ENCODE assay signal across 9 cellular contexts in the genomic region with DNA sequence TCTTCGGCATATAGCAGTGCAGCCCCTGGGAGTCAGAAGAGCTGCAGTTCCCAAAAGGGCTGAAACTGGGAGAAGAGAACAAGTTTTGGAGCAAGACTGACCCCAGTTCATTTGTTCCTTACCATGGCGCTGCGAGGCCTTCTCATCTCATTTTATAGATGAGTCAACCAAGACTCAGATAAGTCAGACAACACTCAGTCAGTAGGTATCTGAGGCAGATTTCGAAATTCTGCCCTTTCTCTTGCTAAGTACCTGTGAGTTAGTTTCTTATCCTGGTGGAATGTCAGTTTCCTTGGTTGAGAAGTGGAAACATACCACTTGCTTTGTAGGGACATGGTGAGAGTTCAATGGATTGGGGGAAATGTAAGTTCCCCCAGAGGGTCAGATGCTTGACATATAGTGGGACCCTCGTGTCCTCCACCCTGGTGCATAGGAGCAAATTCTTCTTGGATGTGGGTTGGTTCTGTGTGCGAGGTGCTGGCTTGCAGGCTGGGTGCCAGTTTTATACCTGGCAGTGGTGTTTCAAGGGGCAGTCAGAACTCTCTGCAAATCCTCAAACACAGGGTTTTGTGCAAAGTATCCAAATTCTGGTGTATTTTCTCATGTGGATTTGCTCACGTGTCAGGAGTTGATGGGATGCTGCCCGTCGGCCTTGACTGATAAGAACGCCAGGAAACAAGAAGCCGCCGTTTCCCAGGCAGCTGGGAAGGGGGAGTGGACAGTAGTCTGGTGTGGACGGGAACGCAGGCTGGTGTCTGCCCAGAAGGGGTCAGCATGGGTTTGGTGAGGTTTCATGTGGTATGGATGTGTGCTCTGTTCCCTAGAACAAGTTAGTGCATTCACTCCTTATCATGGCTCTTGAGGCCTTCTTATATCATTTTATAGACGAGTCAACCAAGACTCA.
A peak's percentile ranks its signal among the peaks of the same experiment; 100 is the strongest.
DNase-seq lines count a peak whose midpoint lies in the region; ATAC-seq and TF ChIP-seq lines count a peak whose summit lies in the region.
"Had no signal": no experiment of that assay in that cellular context is flagged by ENCODE, and none has a peak within 500 bp of the region (broad histone marks: within the 10 kb centered on the region; RNA-seq: fewer than 3 reads in every experiment).

No MANE protein-coding gene starts in this region.

- H3K27me3 ChIP-seq in GM23248 (replicated peaks; ENCODE audit: insufficient read depth) (no peaks in the 10 kb centered on the region), SK-N-SH (ENCODE audit: insufficient read depth) (no peaks in the 10 kb centered on the region), sigmoid colon (no peaks in the 10 kb centered on the region), tibial nerve (peaks cover 0 to 13% of the 10 kb centered on the region in 2 donors)

- DNase-seq in GM23248 = peak; percentile 98
- DNase-seq in SK-N-SH = peak; percentile 87
- DNase-seq in foreskin fibroblast = peak; percentile 90 to 93
- DNase-seq in sigmoid colon = no peak
- DNase-seq in epidermal melanocyte (ENCODE audit: insufficient read length, low spot score) = no peak
- no peak for DNase-seq in activated CD4-positive, alpha-beta T cell treated with anti-CD3 and anti-CD28 coated beads for 36 hours
- no peak for DNase-seq in tibial nerve (ENCODE audit: low spot score in 2 of 2)

- no peak for TF ChIP-seq POLR2A in sigmoid colon (IDR thresholded peaks at IDR 0.05)
- TF ChIP-seq POLR2A in tibial nerve (IDR thresholded peaks at IDR 0.05) = no peak

- H3K27me3 Mint-ChIP-seq in activated CD4-positive, alpha-beta T cell treated with anti-CD3 and anti-CD28 coated beads for 36 hours = peaks cover 44% of the 10 kb centered on the region

- H3K4me2 ChIP-seq in GM23248 (ENCODE audit: unreplicated experiment) (peak overlapping the region; percentile 97), SK-N-SH (peak overlapping the region; percentile 93)

- no peaks in the 10 kb centered on the region for H3K9me3 Mint-ChIP-seq in activated CD4-positive, alpha-beta T cell treated with anti-CD3 and anti-CD28 coated beads for 36 hours (ENCODE audit: low read depth)
- H3K9me3 Mint-ChIP-seq: stimulated activated effector memory CD8-positive, alpha-beta T cell treated with anti-CD3 and anti-CD28 coated beads, Interleukin-12 subunit alpha, Interleukin-12 subunit beta, amount 100 ng/mL, for 72 hours had no signal

- H3K9me2 ChIP-seq in GM23248 (ENCODE audit: insufficient read depth) (no peaks in the 10 kb centered on the region), SK-N-SH (no peaks in the 10 kb centered on the region)

- H3K36me3 ChIP-seq in GM23248 (ENCODE audit: low read depth) (no peaks in the 10 kb centered on the region), SK-N-SH (replicated peaks in 1 of 2; ENCODE audit: control insufficient read depth in 1 of 2, insufficient read depth in 2 of 2, low read length in 1 of 2) (no peaks in the 10 kb centered on the region), sigmoid colon (no peaks in the 10 kb centered on the region), tibial nerve (no peaks in the 10 kb centered on the region)

- peak; percentile 41 for TF ChIP-seq CTCF in SK-N-SH (IDR thresholded peaks at IDR 0.05)
- TF ChIP-seq CTCF in foreskin fibroblast (IDR thresholded peaks at IDR 0.05; ENCODE audit: low read depth, low read length) = peak; percentile 27
- no peak for TF ChIP-seq CTCF in sigmoid colon (IDR thresholded peaks at IDR 0.05)
- TF ChIP-seq CTCF in tibial nerve (IDR thresholded peaks at IDR 0.05) = no peak

- H3K9ac ChIP-seq in GM23248 = peak overlapping the region; percentile 93
- peak overlapping the region; percentile 49; the same call in 1 of the 2 replicates for H3K9ac ChIP-seq in SK-N-SH

- H4K20me1 ChIP-seq in GM23248 (ENCODE audit: insufficient read depth) (no peaks in the 10 kb centered on the region), SK-N-SH (ENCODE audit: insufficient read depth) (no peaks in the 10 kb centered on the region)

- no peak overlapping the region for H3K27ac Mint-ChIP-seq in activated CD4-positive, alpha-beta T cell treated with anti-CD3 and anti-CD28 coated beads for 36 hours
- H3K27ac Mint-ChIP-seq: stimulated activated effector memory CD8-positive, alpha-beta T cell treated with anti-CD3 and anti-CD28 coated beads, Interleukin-12 subunit alpha, Interleukin-12 subunit beta, amount 100 ng/mL, for 72 hours had no signal

- H3K79me2 ChIP-seq in GM23248 (ENCODE audit: insufficient read depth) (peaks cover 81% of the 10 kb centered on the region), SK-N-SH (ENCODE audit: insufficient read depth) (peaks cover 76% of the 10 kb centered on the region; the same call in 1 of the 2 replicates)

- WGBS in GM23248 (ENCODE audit: low coverage in 1 of 2, low lambda C conversion rate in 2 of 2, missing lambda C conversion rate in 2 of 2), 2 experiments = 52 to 54% methylated on average over 15 of the region's 15 CpGs
- WGBS in SK-N-SH (ENCODE audit: low lambda C conversion rate) = 33% methylated on average over 14 of the region's 15 CpGs
- WGBS in sigmoid colon, 2 donors = 76 to 80% methylated on average over 15 of the region's 15 CpGs
- WGBS in tibial nerve, 2 donors = 71 to 75% methylated on average over 15 of the region's 15 CpGs

- ATAC-seq in GM21526 (IDR thresholded peaks at IDR 0.05; ENCODE audit: low FRiP score, unreplicated experiment) = no peak
- no peak for ATAC-seq in activated CD4-positive, alpha-beta T cell treated with anti-CD3 and anti-CD28 coated beads for 36 hours
- ATAC-seq: stimulated activated effector memory CD8-positive, alpha-beta T cell treated with anti-CD3 and anti-CD28 coated beads, Interleukin-12 subunit alpha, Interleukin-12 subunit beta, amount 100 ng/mL, for 72 hours had no signal

- H2AFZ ChIP-seq in GM23248 = no peak overlapping the region
- H2AFZ ChIP-seq in SK-N-SH (ENCODE audit: low read depth) = no peak overlapping the region; the same call in 1 of the 2 replicates

- peaks cover 3% of the 10 kb centered on the region for H3K4me1 Mint-ChIP-seq in activated CD4-positive, alpha-beta T cell treated with anti-CD3 and anti-CD28 coated beads for 36 hours
- H3K4me1 Mint-ChIP-seq: stimulated activated effector memory CD8-positive, alpha-beta T cell treated with anti-CD3 and anti-CD28 coated beads, Interleukin-12 subunit alpha, Interleukin-12 subunit beta, amount 100 ng/mL, for 72 hours had no signal

- in situ Hi-C loops in GM23248 (cut with MboI) = no loop called here

- H3K4me3 Mint-ChIP-seq in activated CD4-positive, alpha-beta T cell treated with anti-CD3 and anti-CD28 coated beads for 36 hours = no peak overlapping the region
- H3K4me3 Mint-ChIP-seq: stimulated activated effector memory CD8-positive, alpha-beta T cell treated with anti-CD3 and anti-CD28 coated beads, Interleukin-12 subunit alpha, Interleukin-12 subunit beta, amount 100 ng/mL, for 72 hours had no signal

- TF ChIP-seq EP300 in SK-N-SH (IDR thresholded peaks at IDR 0.05; ENCODE audit: borderline replicate concordance in 1 of 2, low read depth in 1 of 2, low read length in 1 of 2) (peak in 1 of 2 experiments; percentile 61; a peak in 1 of 4 replicates), sigmoid colon (IDR thresholded peaks at IDR 0.05) (no peak), tibial nerve (IDR thresholded peaks at IDR 0.05) (no peak)

- peaks cover 34% of the 10 kb centered on the region for H3F3A ChIP-seq in GM23248 (ENCODE audit: insufficient read depth)
- H3F3A ChIP-seq in SK-N-SH (replicated peaks; ENCODE audit: insufficient read depth) = peaks cover 25% of the 10 kb centered on the region

- no peaks in the 10 kb centered on the region for H3K36me3 Mint-ChIP-seq in activated CD4-positive, alpha-beta T cell treated with anti-CD3 and anti-CD28 coated beads for 36 hours (ENCODE audit: low read depth)
- H3K36me3 Mint-ChIP-seq: stimulated activated effector memory CD8-positive, alpha-beta T cell treated with anti-CD3 and anti-CD28 coated beads, Interleukin-12 subunit alpha, Interleukin-12 subunit beta, amount 100 ng/mL, for 72 hours had no signal

- H3K27ac ChIP-seq in GM23248 = peak overlapping the region; percentile 98
- peak overlapping the region; percentile 88 to 97 for H3K27ac ChIP-seq in SK-N-SH (ENCODE audit: low read depth in 2 of 2, low read length in 1 of 2)
- H3K27ac ChIP-seq in sigmoid colon = peak overlapping the region; percentile 20 to 69 (median 67)
- H3K27ac ChIP-seq in tibial nerve = peak overlapping the region in 2 of 4 donors; percentile 24 to 48

- H3K4me3 ChIP-seq in GM23248 = peak overlapping the region; percentile 87
- H3K4me3 ChIP-seq in SK-N-SH (ENCODE audit: low read depth in 2 of 2, low read length in 1 of 2) = peak overlapping the region; percentile 52 to 65
- H3K4me3 ChIP-seq in foreskin fibroblast (ENCODE audit: low read depth in 1 of 2, low read length in 2 of 2) = peak overlapping the region; percentile 63
- peak overlapping the region in 3 of 4 donors; percentile 30 to 66 (median 64) for H3K4me3 ChIP-seq in sigmoid colon
- H3K4me3 ChIP-seq in tibial nerve = peak overlapping the region in 1 of 4 donors; percentile 65

- intact Hi-C loops in sigmoid colon (cut with DNase I) = no loop called here
- intact Hi-C loops in activated CD4-positive, alpha-beta T cell treated with anti-CD3 and anti-CD28 coated beads for 36 hours (cut with DNase I, micrococcal nuclease) = no loop called here

- H3K9me3 ChIP-seq in GM23248 (ENCODE audit: low read depth) (no peaks in the 10 kb centered on the region), SK-N-SH (no peaks in the 10 kb centered on the region), sigmoid colon (no peaks in the 10 kb centered on the region), tibial nerve (no peaks in the 10 kb centered on the region)

- TF ChIP-seq RAD21 in SK-N-SH (IDR thresholded peaks at IDR 0.05; ENCODE audit: low read length) = peak; percentile 79

- POLR2A ChIA-PET in SK-N-SH (lab: Yijun Ruan, JAX) = interaction anchor here (0.8 to 1.2 kb wide), 4 partner anchors 29 to 63 kb away, joined by 3 to 4 read pairs (median 4); no protein-coding TSS in a partner anchor
- POLR2A ChIA-PET in activated CD4-positive, alpha-beta T cell treated with anti-CD3 and anti-CD28 coated beads for 36 hours (lab: Charles Lee) = no interaction called here

- CTCF ChIA-PET in SK-N-SH (lab: Yijun Ruan, JAX) = interaction anchor here (0.6 to 7.7 kb wide), 50 partner anchors 7 to 436 kb away, joined by 3 to 122 read pairs (median 6); partner anchors contain the start of gene CIBAR2
- CTCF ChIA-PET in activated CD4-positive, alpha-beta T cell treated with anti-CD3 and anti-CD28 coated beads for 36 hours (lab: Charles Lee) = interaction anchor here (0.7 kb wide), 1 partner anchor 12 kb away, joined by 3 read pairs; no protein-coding TSS in a partner anchor

- H3K4me1 ChIP-seq in GM23248 (ENCODE audit: insufficient read depth) (peaks cover 39% of the 10 kb centered on the region), SK-N-SH (ENCODE audit: control insufficient read depth in 1 of 2, insufficient read depth in 2 of 2, low read depth in 1 of 2, low read length in 1 of 2) (peaks cover 26 to 76% of the 10 kb centered on the region in 2 experiments), sigmoid colon (peaks cover 0 to 86% (median 79%) of the 10 kb centered on the region in 4 donors), tibial nerve (peaks cover 0 to 55% (median 15%) of the 10 kb centered on the region in 4 donors)

TF ChIP-seq in SK-N-SH, 30 proteins besides CTCF, POLR2A, EP300 and RAD21 (continues in another document):
- TF ChIP-seq RCOR1 (IDR thresholded peaks at IDR 0.05; ENCODE audit: low read length) (no peak), NRF1 (IDR thresholded peaks at IDR 0.05; ENCODE audit: low read depth, low read length) (no peak)

Comparison
In these comparisons a context has a peak if more than half of its experiments do, and no peak if none do; other contexts are left out.
1. DNase-seq: peak in GM23248 (single experiment), SK-N-SH (single experiment) and foreskin fibroblast (2 of 2); none in sigmoid colon (single experiment), epidermal melanocyte (single experiment), activated CD4-positive, alpha-beta T cell treated with anti-CD3 and anti-CD28 coated beads for 36 hours (single experiment) and tibial nerve (0 of 2).
2. CTCF ChIP-seq: peak in SK-N-SH (single experiment) and foreskin fibroblast (single experiment); none in sigmoid colon (0 of 4) and tibial nerve (0 of 5).